Comparison of ENCODE assay signal across 8 cellular contexts in genomic region chr18:62183578-62184195, GRCh38. TPM values are rescaled to one million over a fixed set of nuclear protein-coding genes. Genes with fewer than 3 reads are reported as not detected.
DNase-seq lines count a peak whose midpoint lies in the region; ATAC-seq, FAIRE-seq and TF ChIP-seq lines count a peak whose summit lies in the region.

No MANE protein-coding gene starts in this region.

- FAIRE-seq in D721Med (lab: Jason Lieb, UNC), result no peak

- CTCF ChIA-PET in PC-3 (lab: Charles Lee), result no interaction called here

- H3K4me1 ChIP-seq in PC-3 (ENCODE audit: insufficient read depth, low read length) (peaks cover 16% of the 10 kb centered on the region), body of pancreas (peaks cover 26% of the 10 kb centered on the region), left lung (peaks cover 4 to 30% of the 10 kb centered on the region in 2 donors)

- peaks cover 42% of the 10 kb centered on the region for H3K79me2 ChIP-seq in PC-3 (ENCODE audit: low read length)

- no TSS peak for BruUV-seq in PC-3 (replicated peaks; lab: Mats Ljungman, UMichigan)

- H2AFZ ChIP-seq in PC-3 (ENCODE audit: low read length), result no peak overlapping the region

- DNase-seq in D721Med (ENCODE audit: insufficient read length, low spot score) (peak; percentile 41), HFF-Myc (ENCODE audit: extremely low read depth, low read depth) (peak; percentile 38), PC-3 (peak; percentile 83), body of pancreas (peak; percentile 28 to 55 (median 38)), left lung (no peak), stromal cell of bone marrow (ENCODE audit: low read depth) (peak; percentile 41), HuH-7 (ENCODE audit: low spot score) (no peak)
- no peak for DNase-seq in NK-92 treated with Interleukin-12 subunit alpha and Interleukin-12 subunit beta, amount 100 ng/mL, for 24 hours (lab: John Stamatoyannopoulos, UW)

- WGBS in body of pancreas, 2 donors, result 0 to 7% methylated on average over 2 of the region's 2 CpGs

- TF ChIP-seq CTCF in D721Med (IDR thresholded peaks at IDR 0.05; ENCODE audit: insufficient read depth, missing control alignments) (peak; percentile 97), HFF-Myc (IDR thresholded peaks at IDR 0.05; ENCODE audit: low read depth, low read length, missing control alignments) (peak; percentile 81), PC-3 (conservative IDR thresholded peaks at IDR 0.05; ENCODE audit: low read depth, low read length) (peak; percentile 79), body of pancreas (IDR thresholded peaks at IDR 0.05) (peak; percentile 90 to 99 (median 95)), left lung (IDR thresholded peaks at IDR 0.05) (peak; percentile 80 to 97)

- H3K9me3 ChIP-seq in PC-3 (ENCODE audit: low read length), result no peaks in the 10 kb centered on the region
- no peaks in the 10 kb centered on the region for H3K9me3 ChIP-seq in body of pancreas
- H3K9me3 ChIP-seq in left lung, result no peaks in the 10 kb centered on the region

- H3K9ac ChIP-seq in PC-3 (ENCODE audit: low read length), result no peak overlapping the region

- H3K27ac ChIP-seq in PC-3 (ENCODE audit: low read length) (no peak overlapping the region), body of pancreas (no peak overlapping the region), left lung (no peak overlapping the region)

- H3F3A ChIP-seq in PC-3 (ENCODE audit: low read length, unreplicated experiment), result no peaks in the 10 kb centered on the region

- H3K27me3 ChIP-seq in PC-3 (ENCODE audit: low read length) (no peaks in the 10 kb centered on the region), body of pancreas (no peaks in the 10 kb centered on the region), left lung (no peaks in the 10 kb centered on the region)

- no peak overlapping the region for H3K4me3 ChIP-seq in HFF-Myc (replicated peaks; ENCODE audit: low read depth, low read length)
- H3K4me3 ChIP-seq in PC-3 (ENCODE audit: low read length), result no peak overlapping the region
- no peak overlapping the region for H3K4me3 ChIP-seq in body of pancreas
- H3K4me3 ChIP-seq in left lung, result no peak overlapping the region

- no peaks in the 10 kb centered on the region for H3K36me3 ChIP-seq in PC-3 (ENCODE audit: low read depth, low read length)
- H3K36me3 ChIP-seq in body of pancreas (replicated peaks in 1 of 2; ENCODE audit: insufficient read depth in 1 of 2, low read depth in 2 of 2), result no peaks in the 10 kb centered on the region
- H3K36me3 ChIP-seq in left lung, result no peaks in the 10 kb centered on the region

- H4K20me1 ChIP-seq in PC-3 (ENCODE audit: low read length), result peaks cover 9% of the 10 kb centered on the region

- TF ChIP-seq POLR2A in body of pancreas (IDR thresholded peaks at IDR 0.05), result no peak

- peak overlapping the region; percentile 97; the same call in 1 of the 2 replicates for H3K4me2 ChIP-seq in PC-3 (ENCODE audit: low read length)

- POLR2A ChIA-PET in PC-3 (lab: Charles Lee; ENCODE audit: unreplicated experiment), result no interaction called here

- no peaks in the 10 kb centered on the region for H3K9me2 ChIP-seq in PC-3 (replicated peaks; ENCODE audit: low read length)

- ATAC-seq in PC-3, result no peak
- no peak for ATAC-seq in body of pancreas
- no peak for ATAC-seq in left lung

- intact Hi-C loops in PC-3 (cut with micrococcal nuclease), result loop anchor here (1.0 to 10.0 kb wide), 7 partner anchors 66 to 401 kb away; partner anchors contain the start of gene ZCCHC2
- intact Hi-C loops in body of pancreas (cut with DNase I), result no loop called here
- intact Hi-C loops in left lung (cut with DNase I), result loop anchor here in 1 of 2 donors (10.0 kb wide), 1 partner anchor 61 kb away; no protein-coding TSS in a partner anchor

RNA-seq across cellular contexts. Expression of gene PIGN, which starts 3.2 kb away (rescaled TPM):
- total RNA-seq in PC-3 (2014; rRNA removed) (20.3 and 22.7 TPM in 2 replicates), body of pancreas (10 to 100 TPM; 22.6 to 28.7 TPM), left lung (10 to 100 TPM; 28.9 to 31.4 TPM)

RNA-seq across cellular contexts. Expression of gene RELCH, which starts 3.4 kb away (rescaled TPM):
- total RNA-seq in PC-3 (2014; rRNA removed), result 17.3 and 21.6 TPM in 2 replicates
- total RNA-seq in body of pancreas, result 10 to 100 TPM; 13.5 to 51.4 TPM
- total RNA-seq in left lung, result 10 to 100 TPM; 23.8 to 32.6 TPM

Comparison
In these comparisons a context has a peak if more than half of its experiments do, and no peak if none do; other contexts are left out.
1. DNase-seq: peak in D721Med (single experiment), HFF-Myc (single experiment), PC-3 (single experiment), body of pancreas (4 of 4) and stromal cell of bone marrow (single experiment); none in left lung (0 of 2), HuH-7 (single experiment) and NK-92 treated with Interleukin-12 subunit alpha and Interleukin-12 subunit beta, amount 100 ng/mL, for 24 hours (single experiment).
2. Peak in every context shown above with its lines, with median percentiles within 50 percentile points of each other: CTCF ChIP-seq.